In the genomic region with DNA sequence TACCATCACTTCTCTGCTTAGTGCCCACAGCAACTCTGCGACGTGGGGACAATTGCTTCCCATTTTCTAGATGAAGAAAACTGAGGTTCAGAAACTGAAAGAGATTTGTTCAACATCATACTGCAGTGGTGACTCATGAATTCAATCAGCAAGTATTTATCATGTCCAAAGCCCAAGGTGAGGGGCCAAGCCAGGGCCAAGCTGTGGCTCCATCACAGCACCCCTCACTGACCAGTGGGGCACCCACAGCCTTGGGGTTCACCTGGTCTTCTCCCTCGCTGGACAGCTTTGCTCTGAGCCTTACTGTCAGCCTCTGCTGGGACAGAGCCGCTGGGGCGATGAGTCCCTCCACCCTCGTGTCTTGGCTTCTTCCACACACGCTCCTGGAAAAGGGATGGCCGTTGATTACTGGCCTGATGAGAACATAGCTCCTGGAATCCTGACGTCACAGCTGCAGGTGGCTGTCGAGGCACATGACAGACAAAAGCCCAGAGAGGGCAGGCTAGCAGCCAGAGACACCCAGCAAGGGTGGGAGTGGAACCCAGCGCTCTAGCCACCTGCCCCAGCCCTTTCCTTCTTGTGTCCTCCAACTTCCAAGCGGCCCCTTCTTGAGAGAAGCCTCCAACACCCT, we compare ENCODE assay signal across 18 cellular contexts. TPM values are rescaled to one million over a fixed set of nuclear protein-coding genes. Genes with fewer than 3 reads are reported as not detected.
"Had no signal": no experiment of that assay in that cellular context is flagged by ENCODE, and none has a peak within 500 bp of the region (broad histone marks: within the 10 kb centered on the region; RNA-seq: fewer than 3 reads in every experiment).

No MANE protein-coding gene starts in this region.

- DNase-seq: activated CD4-positive, CD25-positive, alpha-beta regulatory T cell treated with anti-CD3 and anti-CD28 coated beads, Interleukin-2, amount 50 U/mL, for 72 hours; activated naive CD4-positive, alpha-beta T cell treated with anti-CD3 and anti-CD28 coated beads for 36 hours; activated naive CD8-positive, alpha-beta T cell treated with anti-CD3 and anti-CD28 coated beads, Interleukin-2, amount 50 U/mL, for 24 hours; activated T-cell treated with anti-CD3 and anti-CD28 coated beads for 4 hours; occipital lobe; stimulated activated CD4-positive, alpha-beta T cell treated with anti-CD3 and anti-CD28 coated beads, Interleukin-4, amount 100 ng/mL, for 4 hours; stimulated activated CD8-positive, alpha-beta memory T cell treated with anti-CD3 and anti-CD28 coated beads, Interleukin-4, amount 100 ng/mL, for 48 hours; stimulated activated naive CD8-positive, alpha-beta T cell treated with anti-CD3 and anti-CD28 coated beads, Interleukin-15, Interleukin-2, amounts not matched to agents 100 U/mL and 50 U/mL, for 24 hours; T-cell; T-helper 9 cell; transverse colon had no signal

- H3K36me3 ChIP-seq: ascending aorta, cardiac muscle cell, right atrium auricular region, transverse colon had no signal

- H3K27me3 ChIP-seq: ascending aorta, cardiac muscle cell, right atrium auricular region, transverse colon had no signal

- H3K27ac ChIP-seq: cardiac muscle cell, skin epidermis had no signal

- H3K9me3 ChIP-seq: ascending aorta, right atrium auricular region, transverse colon had no signal

- H3K4me3 ChIP-seq: ascending aorta, cardiac muscle cell, right atrium auricular region, skin epidermis, transverse colon had no signal

- ATAC-seq: activated naive CD8-positive, alpha-beta T cell treated with anti-CD3 and anti-CD28 coated beads, Interleukin-2, amount 50 U/mL, for 24 hours; naive thymus-derived CD8-positive, alpha-beta T cell; stimulated activated naive CD8-positive, alpha-beta T cell treated with anti-CD3 and anti-CD28 coated beads, Interleukin-15, Interleukin-2, amounts not matched to agents 100 U/mL and 50 U/mL, for 24 hours; T-cell had no signal

RNA-seq across cellular contexts. Expression of a gene that starts 6.2 kb away (rescaled TPM):
- total RNA-seq: activated CD8-positive, alpha-beta memory T cell treated with anti-CD3 and anti-CD28 coated beads for 36 hours; activated naive CD4-positive, alpha-beta T cell treated with anti-CD3 and anti-CD28 coated beads for 36 hours; ascending aorta; naive thymus-derived CD8-positive, alpha-beta T cell; occipital lobe; progenitor cell of endocrine pancreas; T-cell had no signal
- polyA plus RNA-seq: naive thymus-derived CD8-positive, alpha-beta T cell had no signal
